In genomic region chr20:40148886-40149285, GRCh38 we compare ENCODE assay signal across 29 cellular contexts.
"Had no signal": no experiment of that assay in that cellular context is flagged by ENCODE, and none has a peak within 500 bp of the region (broad histone marks: within the 10 kb centered on the region; RNA-seq: fewer than 3 reads in every experiment).

No MANE protein-coding gene starts in this region.

- H3K27me3 ChIP-seq: pancreas, testis, tibial artery had no signal

- H3K36me3 Mint-ChIP-seq: immature natural killer cell; naive thymus-derived CD4-positive, alpha-beta T cell; natural killer cell treated with Interleukin-12 subunit alpha and Interleukin-12 subunit beta and Interleukin-15 and Interleukin-18, amount 100 ng/mL, for 72 hours; stimulated activated naive B cell treated with anti-CD40 and anti-IgM and Interleukin-4, amounts not matched to agents 10 μg/mL and 1 μg/mL and 100 μg/mL, for 72 hours had no signal

- H3K27ac Mint-ChIP-seq: immature natural killer cell; naive thymus-derived CD4-positive, alpha-beta T cell; natural killer cell treated with Interleukin-12 subunit alpha and Interleukin-12 subunit beta and Interleukin-15 and Interleukin-18, amount 100 ng/mL, for 72 hours; stimulated activated naive B cell treated with anti-CD40 and anti-IgM and Interleukin-4, amounts not matched to agents 10 μg/mL and 1 μg/mL and 100 μg/mL, for 72 hours had no signal

- H3K4me3 ChIP-seq: left ventricle myocardium inferior, lung, mucosa of descending colon, pancreas, prostate gland, skin epidermis, stomach, testis, tibial artery, upper lobe of right lung had no signal

- H3K9me3 ChIP-seq: left ventricle myocardium inferior, mucosa of descending colon, pancreas, prostate gland, stomach, testis, tibial artery, upper lobe of right lung had no signal

- DNase-seq: hypothalamus; immature natural killer cell; islet precursor cell; left ventricle myocardium inferior; mesendoderm; midbrain; mucosa of descending colon; naive thymus-derived CD4-positive, alpha-beta T cell; nucleus accumbens; pancreas; posterior cingulate gyrus; retina; right cardiac atrium; stimulated activated CD4-positive, alpha-beta T cell treated with anti-CD3 and anti-CD28 coated beads, Interleukin-12 subunit alpha, Interleukin-12 subunit beta, amount 100 ng/mL, for 4 hours; stimulated activated CD4-positive, alpha-beta T cell treated with anti-CD3 and anti-CD28 coated beads, Interleukin-15, amount 100 ng/mL, for 24 hours; stimulated activated CD4-positive, alpha-beta T cell treated with anti-CD3 and anti-CD28 coated beads, Interleukin-2, amount 100 ng/mL, for 24 hours; stimulated activated CD4-positive, alpha-beta T cell treated with anti-CD3 and anti-CD28 coated beads, Interleukin-4, amount 100 ng/mL, for 1 hour; stimulated activated naive B cell treated with anti-CD40 and anti-IgM and Interleukin-4, amounts not matched to agents 10 μg/mL and 1 μg/mL and 100 μg/mL, for 72 hours; stimulated activated naive CD8-positive, alpha-beta T cell treated with anti-CD3 and anti-CD28 coated beads, Interleukin-15, Interleukin-2, amounts not matched to agents 100 U/mL and 50 U/mL, for 24 hours; stomach; testis; tibial artery; trophoblast cell; upper lobe of right lung had no signal

- H3K4me3 Mint-ChIP-seq: immature natural killer cell; naive thymus-derived CD4-positive, alpha-beta T cell; natural killer cell treated with Interleukin-12 subunit alpha and Interleukin-12 subunit beta and Interleukin-15 and Interleukin-18, amount 100 ng/mL, for 72 hours; stimulated activated naive B cell treated with anti-CD40 and anti-IgM and Interleukin-4, amounts not matched to agents 10 μg/mL and 1 μg/mL and 100 μg/mL, for 72 hours had no signal

- H3K27ac ChIP-seq: left ventricle myocardium inferior, pancreas, prostate gland, skin epidermis, stomach, testis, tibial artery, upper lobe of right lung had no signal

- H3K9me3 Mint-ChIP-seq: natural killer cell treated with Interleukin-12 subunit alpha and Interleukin-12 subunit beta and Interleukin-15 and Interleukin-18, amount 100 ng/mL, for 72 hours had no signal

- H3K36me3 ChIP-seq: left ventricle myocardium inferior, pancreas, prostate gland, stomach, tibial artery, upper lobe of right lung had no signal

- H3K4me1 ChIP-seq: left ventricle myocardium inferior, pancreas, prostate gland, stomach, testis, tibial artery, upper lobe of right lung had no signal

- ATAC-seq: mucosa of descending colon; naive thymus-derived CD4-positive, alpha-beta T cell; natural killer cell treated with Interleukin-12 subunit alpha and Interleukin-12 subunit beta and Interleukin-15 and Interleukin-18, amount 100 ng/mL, for 72 hours; pancreas; right cardiac atrium; sciatic nerve; stimulated activated naive B cell treated with anti-CD40 and anti-IgM and Interleukin-4, amounts not matched to agents 10 μg/mL and 1 μg/mL and 100 μg/mL, for 72 hours; stimulated activated naive CD8-positive, alpha-beta T cell treated with anti-CD3 and anti-CD28 coated beads, Interleukin-15, Interleukin-2, amounts not matched to agents 100 U/mL and 50 U/mL, for 24 hours; upper lobe of right lung had no signal

- H3K4me1 Mint-ChIP-seq: immature natural killer cell; naive thymus-derived CD4-positive, alpha-beta T cell; stimulated activated naive B cell treated with anti-CD40 and anti-IgM and Interleukin-4, amounts not matched to agents 10 μg/mL and 1 μg/mL and 100 μg/mL, for 72 hours had no signal
